ENCODE assay signal across 1 cellular context in the genomic region with DNA sequence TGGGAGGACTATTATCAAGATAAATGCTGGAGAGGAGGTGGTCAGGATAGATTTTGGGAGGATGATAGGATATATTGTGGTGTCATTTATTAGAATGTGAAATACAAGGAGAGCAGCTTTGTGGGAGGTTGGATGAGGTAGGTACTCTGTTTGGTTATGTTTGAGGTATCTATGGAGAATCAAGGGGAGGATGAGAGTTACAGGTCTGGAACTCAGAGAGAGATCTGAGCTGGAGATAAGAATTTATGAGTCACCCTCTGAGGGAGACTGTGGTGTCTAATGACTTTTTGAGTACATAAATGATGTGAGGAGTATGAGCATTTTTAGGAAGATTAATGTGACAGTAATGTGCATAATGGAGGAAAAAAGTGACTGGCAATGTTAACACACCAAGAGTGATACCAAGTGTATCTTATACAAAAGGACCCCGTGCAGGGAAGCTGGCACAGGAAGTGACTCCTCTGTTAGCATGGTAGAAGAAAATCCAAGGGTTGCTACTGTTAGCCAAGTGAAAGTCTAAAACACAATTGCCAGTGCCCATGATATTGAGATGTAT.
TF ChIP-seq lines count a peak whose summit lies in the region.

No MANE protein-coding gene starts in this region.

TF ChIP-seq in SK-N-SH, 30 proteins besides CTCF, POLR2A, EP300 and RAD21 (continued from another document):
- TF ChIP-seq, protein P1, sequence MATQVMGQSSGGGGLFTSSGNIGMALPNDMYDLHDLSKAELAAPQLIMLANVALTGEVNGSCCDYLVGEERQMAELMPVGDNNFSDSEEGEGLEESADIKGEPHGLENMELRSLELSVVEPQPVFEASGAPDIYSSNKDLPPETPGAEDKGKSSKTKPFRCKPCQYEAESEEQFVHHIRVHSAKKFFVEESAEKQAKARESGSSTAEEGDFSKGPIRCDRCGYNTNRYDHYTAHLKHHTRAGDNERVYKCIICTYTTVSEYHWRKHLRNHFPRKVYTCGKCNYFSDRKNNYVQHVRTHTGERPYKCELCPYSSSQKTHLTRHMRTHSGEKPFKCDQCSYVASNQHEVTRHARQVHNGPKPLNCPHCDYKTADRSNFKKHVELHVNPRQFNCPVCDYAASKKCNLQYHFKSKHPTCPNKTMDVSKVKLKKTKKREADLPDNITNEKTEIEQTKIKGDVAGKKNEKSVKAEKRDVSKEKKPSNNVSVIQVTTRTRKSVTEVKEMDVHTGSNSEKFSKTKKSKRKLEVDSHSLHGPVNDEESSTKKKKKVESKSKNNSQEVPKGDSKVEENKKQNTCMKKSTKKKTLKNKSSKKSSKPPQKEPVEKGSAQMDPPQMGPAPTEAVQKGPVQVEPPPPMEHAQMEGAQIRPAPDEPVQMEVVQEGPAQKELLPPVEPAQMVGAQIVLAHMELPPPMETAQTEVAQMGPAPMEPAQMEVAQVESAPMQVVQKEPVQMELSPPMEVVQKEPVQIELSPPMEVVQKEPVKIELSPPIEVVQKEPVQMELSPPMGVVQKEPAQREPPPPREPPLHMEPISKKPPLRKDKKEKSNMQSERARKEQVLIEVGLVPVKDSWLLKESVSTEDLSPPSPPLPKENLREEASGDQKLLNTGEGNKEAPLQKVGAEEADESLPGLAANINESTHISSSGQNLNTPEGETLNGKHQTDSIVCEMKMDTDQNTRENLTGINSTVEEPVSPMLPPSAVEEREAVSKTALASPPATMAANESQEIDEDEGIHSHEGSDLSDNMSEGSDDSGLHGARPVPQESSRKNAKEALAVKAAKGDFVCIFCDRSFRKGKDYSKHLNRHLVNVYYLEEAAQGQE (IDR thresholded peaks at IDR 0.05; ENCODE audit: low read depth, low read length): no peak
- TF ChIP-seq NFIC (IDR thresholded peaks at IDR 0.05; ENCODE audit: borderline replicate concordance): peak; percentile 77; the same call in 1 of the 2 replicates
- TF ChIP-seq TEAD4 (IDR thresholded peaks at IDR 0.05; ENCODE audit: borderline replicate concordance, insufficient read depth): peak; percentile 80
- TF ChIP-seq GATA2 (CRISPR knock-in tag; IDR thresholded peaks at IDR 0.05): no peak
- TF ChIP-seq CHD2 (IDR thresholded peaks at IDR 0.05; ENCODE audit: low read length, partially characterized antibody): no peak
- peak; percentile 58; the same call in 1 of the 2 replicates for TF ChIP-seq POLR2AphosphoS5 (IDR thresholded peaks at IDR 0.05; ENCODE audit: low read depth, low read length)
- peak; percentile 60; the same call in 1 of the 2 replicates for TF ChIP-seq MEF2A (IDR thresholded peaks at IDR 0.05; ENCODE audit: borderline replicate concordance, low read depth)
- TF ChIP-seq NRF1 (IDR thresholded peaks at IDR 0.05; ENCODE audit: low read depth, low read length): no peak
